8 cellular contexts compared by ENCODE assay signal in the genomic region with DNA sequence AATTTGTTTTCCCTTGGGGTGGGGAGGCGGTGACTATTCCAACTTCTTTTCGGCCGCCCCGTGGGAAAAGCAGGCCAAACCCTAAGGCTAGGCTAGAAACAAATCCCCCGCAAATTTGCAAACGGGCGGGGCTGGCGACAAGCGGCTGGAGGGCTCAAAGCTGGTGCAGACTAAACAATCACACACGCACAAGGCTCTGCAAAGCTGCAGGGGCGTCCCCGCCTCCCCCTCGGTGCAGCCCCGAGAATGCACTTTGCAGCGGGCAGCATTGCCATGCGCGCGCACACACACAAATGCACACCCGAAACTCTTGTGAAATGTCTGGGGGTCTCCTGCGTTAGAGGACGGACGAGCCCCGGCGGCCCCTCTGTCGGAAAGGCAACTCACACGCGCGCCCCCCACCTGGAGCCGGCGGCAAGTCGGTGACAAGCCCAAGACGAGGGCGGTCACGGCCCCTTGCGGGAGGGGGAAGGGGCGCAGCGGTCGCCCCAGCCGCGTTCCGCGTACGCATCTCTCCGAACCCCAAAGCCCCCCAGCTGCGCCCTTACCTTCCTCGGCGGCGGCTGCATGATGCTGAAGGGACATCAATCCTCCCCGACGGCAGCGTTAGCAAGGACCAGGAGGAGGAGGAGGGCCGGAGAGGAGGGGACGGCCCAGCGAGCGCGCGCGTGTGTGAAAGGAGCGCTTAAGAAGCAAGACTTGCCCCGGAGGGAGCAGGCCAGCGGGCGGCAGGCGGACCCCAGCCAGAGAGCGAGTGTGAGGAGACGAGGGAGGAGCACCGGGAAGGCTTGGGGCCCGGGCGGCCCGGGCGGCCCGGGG. TPM values are rescaled to one million over a fixed set of nuclear protein-coding genes. Genes with fewer than 3 reads are reported as not detected.
DNase-seq lines count a peak whose midpoint lies in the region; ATAC-seq and TF ChIP-seq lines count a peak whose summit lies in the region.

No MANE protein-coding gene starts in this region.

- H3K27ac Mint-ChIP-seq in GM23338 = no peak overlapping the region

- TF ChIP-seq CTCF in GM23338 (conservative IDR thresholded peaks at IDR 0.05; ENCODE audit: low read depth in 2 of 2) = no peak
- TF ChIP-seq CTCF in WERI-Rb-1 (IDR thresholded peaks at IDR 0.05; ENCODE audit: low read depth, low read length) = no peak

- peaks cover 28% of the 10 kb centered on the region for H3K27me3 Mint-ChIP-seq in GM23338 (ENCODE audit: insufficient read depth, low read depth, poor library complexity)

- peak; percentile 36 for ATAC-seq in GM23338
- ATAC-seq in HG03457 (IDR thresholded peaks at IDR 0.05; ENCODE audit: unreplicated experiment) = no peak

- peaks cover 11% of the 10 kb centered on the region for H3F3A ChIP-seq in GM23338 (replicated peaks; ENCODE audit: low read depth)

- H3K9me3 Mint-ChIP-seq in GM23338 = no peaks in the 10 kb centered on the region; the same call in 2 of the 3 replicates

- no peaks in the 10 kb centered on the region for H3K36me3 ChIP-seq in GM23338 (ENCODE audit: insufficient read depth)
- peaks cover 20% of the 10 kb centered on the region for H3K36me3 ChIP-seq in WERI-Rb-1

- no peaks in the 10 kb centered on the region; the same call in 2 of the 3 replicates for H3K36me3 Mint-ChIP-seq in GM23338 (ENCODE audit: low read depth)

- H4K20me1 ChIP-seq in GM23338 (replicated peaks; ENCODE audit: insufficient read depth) = peaks cover 6% of the 10 kb centered on the region

- H3K27ac ChIP-seq in GM23338 (ENCODE audit: low read depth) = peak overlapping the region; percentile 86; the same call in 1 of the 2 replicates
- peak overlapping the region; percentile 94 for H3K27ac ChIP-seq in WERI-Rb-1
- H3K27ac ChIP-seq in layer of hippocampus (ENCODE audit: low read depth, low read length) = peak overlapping the region; percentile 98

- peak overlapping the region; percentile 82 for H3K4me3 Mint-ChIP-seq in GM23338

- DNase-seq in GM03348 (ENCODE audit: low spot score) (peak; percentile 87), GM23338 (ENCODE audit: low spot score) (peak; percentile 80), MV-4-11 (lab: John Stamatoyannopoulos, UW) (peak; percentile 53), WERI-Rb-1 (peak; percentile 81), cerebellum (ENCODE audit: low spot score) (peak; percentile 29)
- peak; percentile 60 for DNase-seq in stimulated activated CD4-positive, alpha-beta T cell treated with anti-CD3 and anti-CD28 coated beads, Interleukin-1b, Interleukin-23, amount 100 ng/mL, for 48 hours

- H3K4me3 ChIP-seq in GM23338 (peak overlapping the region; percentile 89), WERI-Rb-1 (ENCODE audit: low read depth, low read length) (peak overlapping the region; percentile 86)

- no peaks in the 10 kb centered on the region for H3K79me2 ChIP-seq in GM23338 (replicated peaks; ENCODE audit: insufficient read depth)

- H2AFZ ChIP-seq in GM23338 = peak overlapping the region; percentile 96

- H3K27me3 ChIP-seq in GM23338 (ENCODE audit: insufficient read depth) (peaks cover 25% of the 10 kb centered on the region), WERI-Rb-1 (ENCODE audit: insufficient read depth, low read depth, severe bottlenecking) (no peaks in the 10 kb centered on the region), layer of hippocampus (ENCODE audit: control insufficient read depth, insufficient read depth, low read length) (no peaks in the 10 kb centered on the region)

- H3K4me1 ChIP-seq in GM23338 (ENCODE audit: insufficient read depth) = peaks cover 25% of the 10 kb centered on the region

- H3K4me2 ChIP-seq in GM23338 = peak overlapping the region; percentile 97

- H3K9me2 ChIP-seq in GM23338 (ENCODE audit: insufficient read depth) = no peaks in the 10 kb centered on the region

- H3K4me1 Mint-ChIP-seq in GM23338 = peaks cover 20% of the 10 kb centered on the region

- H3K9me3 ChIP-seq in WERI-Rb-1 (ENCODE audit: severe bottlenecking) = no peaks in the 10 kb centered on the region

TF ChIP-seq in GM23338, 12 proteins besides CTCF, POLR2A, EP300 and RAD21:
- TF ChIP-seq, protein P1, sequence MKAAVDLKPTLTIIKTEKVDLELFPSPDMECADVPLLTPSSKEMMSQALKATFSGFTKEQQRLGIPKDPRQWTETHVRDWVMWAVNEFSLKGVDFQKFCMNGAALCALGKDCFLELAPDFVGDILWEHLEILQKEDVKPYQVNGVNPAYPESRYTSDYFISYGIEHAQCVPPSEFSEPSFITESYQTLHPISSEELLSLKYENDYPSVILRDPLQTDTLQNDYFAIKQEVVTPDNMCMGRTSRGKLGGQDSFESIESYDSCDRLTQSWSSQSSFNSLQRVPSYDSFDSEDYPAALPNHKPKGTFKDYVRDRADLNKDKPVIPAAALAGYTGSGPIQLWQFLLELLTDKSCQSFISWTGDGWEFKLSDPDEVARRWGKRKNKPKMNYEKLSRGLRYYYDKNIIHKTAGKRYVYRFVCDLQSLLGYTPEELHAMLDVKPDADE (IDR thresholded peaks at IDR 0.05) = no peak
- TF ChIP-seq POLR2AphosphoS5 (IDR thresholded peaks at IDR 0.05; ENCODE audit: low read depth) = no peak; the same call in 1 of the 2 replicates
- TF ChIP-seq, protein P2, sequence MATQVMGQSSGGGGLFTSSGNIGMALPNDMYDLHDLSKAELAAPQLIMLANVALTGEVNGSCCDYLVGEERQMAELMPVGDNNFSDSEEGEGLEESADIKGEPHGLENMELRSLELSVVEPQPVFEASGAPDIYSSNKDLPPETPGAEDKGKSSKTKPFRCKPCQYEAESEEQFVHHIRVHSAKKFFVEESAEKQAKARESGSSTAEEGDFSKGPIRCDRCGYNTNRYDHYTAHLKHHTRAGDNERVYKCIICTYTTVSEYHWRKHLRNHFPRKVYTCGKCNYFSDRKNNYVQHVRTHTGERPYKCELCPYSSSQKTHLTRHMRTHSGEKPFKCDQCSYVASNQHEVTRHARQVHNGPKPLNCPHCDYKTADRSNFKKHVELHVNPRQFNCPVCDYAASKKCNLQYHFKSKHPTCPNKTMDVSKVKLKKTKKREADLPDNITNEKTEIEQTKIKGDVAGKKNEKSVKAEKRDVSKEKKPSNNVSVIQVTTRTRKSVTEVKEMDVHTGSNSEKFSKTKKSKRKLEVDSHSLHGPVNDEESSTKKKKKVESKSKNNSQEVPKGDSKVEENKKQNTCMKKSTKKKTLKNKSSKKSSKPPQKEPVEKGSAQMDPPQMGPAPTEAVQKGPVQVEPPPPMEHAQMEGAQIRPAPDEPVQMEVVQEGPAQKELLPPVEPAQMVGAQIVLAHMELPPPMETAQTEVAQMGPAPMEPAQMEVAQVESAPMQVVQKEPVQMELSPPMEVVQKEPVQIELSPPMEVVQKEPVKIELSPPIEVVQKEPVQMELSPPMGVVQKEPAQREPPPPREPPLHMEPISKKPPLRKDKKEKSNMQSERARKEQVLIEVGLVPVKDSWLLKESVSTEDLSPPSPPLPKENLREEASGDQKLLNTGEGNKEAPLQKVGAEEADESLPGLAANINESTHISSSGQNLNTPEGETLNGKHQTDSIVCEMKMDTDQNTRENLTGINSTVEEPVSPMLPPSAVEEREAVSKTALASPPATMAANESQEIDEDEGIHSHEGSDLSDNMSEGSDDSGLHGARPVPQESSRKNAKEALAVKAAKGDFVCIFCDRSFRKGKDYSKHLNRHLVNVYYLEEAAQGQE (IDR thresholded peaks at IDR 0.05; ENCODE audit: unreplicated experiment) = no peak
- TF ChIP-seq EZH2 (IDR thresholded peaks at IDR 0.05; ENCODE audit: low read depth, unreplicated experiment) = no peak
- TF ChIP-seq ZNF114 (CRISPR knock-in tag; IDR thresholded peaks at IDR 0.05) = no peak
- no peak for TF ChIP-seq ZNF331 (CRISPR knock-in tag; IDR thresholded peaks at IDR 0.05; ENCODE audit: low read depth)
- TF ChIP-seq NANOG (IDR thresholded peaks at IDR 0.05; ENCODE audit: borderline replicate concordance) = no peak
- no peak for TF ChIP-seq EZH2phosphoT487 (IDR thresholded peaks at IDR 0.05; ENCODE audit: unreplicated experiment)

RNA-seq across cellular contexts. Expression of a gene that starts 0.6 kb away (rescaled TPM):
- 3.3 and 5.2 TPM in 2 replicates for total RNA-seq in GM23338 (2014; rRNA removed; shearing (Covaris generic))
- 3.5 and 3.6 TPM in 2 replicates for polyA plus RNA-seq in GM23338 (2016; fragmentation: Nextera tagmentation; extraction: Ambion mirVana)
- 37.3 TPM for total RNA-seq in cerebellum

Comparison
In these comparisons a context has a peak if more than half of its experiments do, and no peak if none do; other contexts are left out.
1. DNase-seq: peak in every context shown above with its lines; median percentile 87 in GM03348; 81 in WERI-Rb-1; 80 in GM23338; 60 in stimulated activated CD4-positive, alpha-beta T cell treated with anti-CD3 and anti-CD28 coated beads, Interleukin-1b, Interleukin-23, amount 100 ng/mL, for 48 hours; 53 in MV-4-11; 29 in cerebellum.